ENCODE assay signal across 9 cellular contexts in the genomic region with DNA sequence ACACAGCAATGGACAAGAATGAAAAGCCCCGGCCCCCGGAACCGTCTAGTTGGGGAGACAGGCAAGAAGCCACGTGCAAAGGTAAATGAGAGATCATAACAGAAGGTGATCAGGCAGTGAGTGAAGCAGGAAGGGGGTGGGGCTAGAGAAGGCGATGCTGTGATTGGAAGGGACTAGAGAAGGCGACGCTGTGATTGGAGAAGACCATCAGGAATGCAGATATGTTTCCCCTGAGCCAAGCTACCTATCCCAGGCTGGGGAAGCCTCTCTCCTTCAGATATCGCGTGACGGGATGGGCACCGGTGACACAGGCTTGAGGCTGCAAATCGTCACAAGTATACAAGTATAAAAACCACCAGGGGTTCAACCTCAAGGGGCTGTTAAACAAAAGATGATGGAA. TPM values are rescaled to one million over a fixed set of nuclear protein-coding genes. Genes with fewer than 3 reads are reported as not detected.
DNase-seq lines count a peak whose midpoint lies in the region; ATAC-seq and TF ChIP-seq lines count a peak whose summit lies in the region.
"Had no signal": no experiment of that assay in that cellular context is flagged by ENCODE, and none has a peak within 500 bp of the region (broad histone marks: within the 10 kb centered on the region; RNA-seq: fewer than 3 reads in every experiment).

No MANE protein-coding gene starts in this region.

- peaks cover 12 to 42% of the 10 kb centered on the region in 2 donors for H3K36me3 Mint-ChIP-seq in CD4-positive, alpha-beta memory T cell
- H3K36me3 Mint-ChIP-seq in activated T-helper 17 cell treated with anti-CD3 and anti-CD28 coated beads, Interleukin-2, amount 50 U/mL, for 72 hours (ENCODE audit: low read depth) = peaks cover 8% of the 10 kb centered on the region

- TF ChIP-seq CTCF in kidney epithelial cell (IDR thresholded peaks at IDR 0.05; ENCODE audit: insufficient read depth, low read length, poor library complexity, severe bottlenecking) = no peak

- no peaks in the 10 kb centered on the region for H3K27me3 ChIP-seq in CD4-positive, alpha-beta memory T cell (ENCODE audit: insufficient read depth, low read length)
- no peaks in the 10 kb centered on the region for H3K27me3 ChIP-seq in kidney epithelial cell (ENCODE audit: control insufficient read depth, insufficient read depth, low read length)

- peak in 4 of 5 donors; percentile 25 to 43 (median 33) for DNase-seq in CD4-positive, alpha-beta memory T cell
- DNase-seq in NCI-H1436 (lab: John Stamatoyannopoulos, UW) (peak; percentile 90), kidney epithelial cell (ENCODE audit: low read depth) (peak; percentile 59), AG08395 (ENCODE audit: low spot score) (no peak), GOT3 (lab: John Stamatoyannopoulos, UW) (no peak), ureter (ENCODE audit: low spot score) (no peak)

- peak overlapping the region in 3 of 8 donors; percentile 0 to 24 (median 11) for H3K4me3 Mint-ChIP-seq in CD4-positive, alpha-beta memory T cell
- H3K4me3 Mint-ChIP-seq in activated T-helper 17 cell treated with anti-CD3 and anti-CD28 coated beads, Interleukin-2, amount 50 U/mL, for 72 hours = no peak overlapping the region

- H3K4me1 ChIP-seq in CD4-positive, alpha-beta memory T cell (ENCODE audit: insufficient read depth, low read length) = peaks cover 7% of the 10 kb centered on the region

- H3K4me3 ChIP-seq in CD4-positive, alpha-beta memory T cell (ENCODE audit: low read length in 2 of 2) = no peak overlapping the region
- no peak overlapping the region for H3K4me3 ChIP-seq in kidney epithelial cell (ENCODE audit: low read depth, low read length)

- peaks cover 6 to 24% (median 14%) of the 10 kb centered on the region in 4 donors for H3K4me1 Mint-ChIP-seq in CD4-positive, alpha-beta memory T cell
- H3K4me1 Mint-ChIP-seq in activated T-helper 17 cell treated with anti-CD3 and anti-CD28 coated beads, Interleukin-2, amount 50 U/mL, for 72 hours = peaks cover 7% of the 10 kb centered on the region

- POLR2A ChIA-PET in CD4-positive, alpha-beta memory T cell (lab: Charles Lee; ENCODE audit: partially characterized antibody) = no interaction called here

- intact Hi-C loops in CD4-positive, alpha-beta memory T cell (cut with micrococcal nuclease) = loop anchor here (1.0 kb wide), 1 partner anchor 12 kb away; no protein-coding TSS in a partner anchor

- H3K27ac ChIP-seq in CD4-positive, alpha-beta memory T cell (ENCODE audit: low read depth, low read length) = no peak overlapping the region

- H3K27me3 Mint-ChIP-seq in CD4-positive, alpha-beta memory T cell = no peaks in the 10 kb centered on the region
- H3K27me3 Mint-ChIP-seq in activated T-helper 17 cell treated with anti-CD3 and anti-CD28 coated beads, Interleukin-2, amount 50 U/mL, for 72 hours = no peaks in the 10 kb centered on the region

- H3K27ac Mint-ChIP-seq in CD4-positive, alpha-beta memory T cell = peak overlapping the region in 5 of 7 donors; percentile 9 to 88 (median 62)
- peak overlapping the region; percentile 72 for H3K27ac Mint-ChIP-seq in activated T-helper 17 cell treated with anti-CD3 and anti-CD28 coated beads, Interleukin-2, amount 50 U/mL, for 72 hours

- H3K9me3 ChIP-seq in CD4-positive, alpha-beta memory T cell (ENCODE audit: control insufficient read depth in 1 of 2, low read length in 2 of 2) = no peaks in the 10 kb centered on the region

- H3K36me3 ChIP-seq in CD4-positive, alpha-beta memory T cell (ENCODE audit: insufficient read depth, low read length) = no peaks in the 10 kb centered on the region
- no peaks in the 10 kb centered on the region for H3K36me3 ChIP-seq in kidney epithelial cell (ENCODE audit: control insufficient read depth, insufficient read depth, low read length)

- peak; percentile 84 for ATAC-seq in activated T-helper 17 cell treated with anti-CD3 and anti-CD28 coated beads, Interleukin-2, amount 50 U/mL, for 72 hours (replicated peaks)
- ATAC-seq in HG02852 (IDR thresholded peaks at IDR 0.05; ENCODE audit: unreplicated experiment) = no peak

- H3K9me3 Mint-ChIP-seq in CD4-positive, alpha-beta memory T cell = peaks cover 0 to 3% (median 0%) of the 10 kb centered on the region in 8 donors
- H3K9me3 Mint-ChIP-seq in activated T-helper 17 cell treated with anti-CD3 and anti-CD28 coated beads, Interleukin-2, amount 50 U/mL, for 72 hours = no peaks in the 10 kb centered on the region

- CTCF ChIA-PET in CD4-positive, alpha-beta memory T cell (lab: Charles Lee; ENCODE audit: partially characterized antibody) = interaction anchor here (1.1 kb wide), 1 partner anchor 76 kb away, joined by 3 read pairs; no protein-coding TSS in a partner anchor

RNA-seq across cellular contexts. Expression of a gene that starts 21.8 kb away (rescaled TPM):
- 10 to 100 TPM; 92.9 to 96.7 TPM for total RNA-seq in CD4-positive, alpha-beta memory T cell
- polyA plus RNA-seq in CD4-positive, alpha-beta memory T cell = 1 to 10 TPM; 4.9 to 7.2 TPM
- total RNA-seq in activated T-helper 17 cell treated with anti-CD3 and anti-CD28 coated beads, Interleukin-2, amount 50 U/mL, for 72 hours = 10 to 100 TPM; 60.9 to 67.7 TPM
- total RNA-seq in kidney epithelial cell (23.7 and 37.2 TPM in 2 replicates), ureter (30.0 TPM)

RNA-seq across cellular contexts. Expression of a gene that starts 32.0 kb away (rescaled TPM):
- 10 to 100 TPM; 17.4 to 17.8 TPM for total RNA-seq in CD4-positive, alpha-beta memory T cell
- polyA plus RNA-seq in CD4-positive, alpha-beta memory T cell = 1 to 10 TPM in 1 of 2 donors, not detected in 1; 2.5 TPM
- total RNA-seq in activated T-helper 17 cell treated with anti-CD3 and anti-CD28 coated beads, Interleukin-2, amount 50 U/mL, for 72 hours = 10 to 100 TPM; 12.6 to 12.9 TPM
- total RNA-seq in kidney epithelial cell (6.8 and 7.0 TPM in 2 replicates), ureter (16.4 TPM)

RNA-seq across cellular contexts. Expression of a gene that starts 35.9 kb away (rescaled TPM):
- not detected for total RNA-seq in CD4-positive, alpha-beta memory T cell
- polyA plus RNA-seq in CD4-positive, alpha-beta memory T cell = not detected
- 1 to 10 TPM in 1 of 2 donors, under 1 TPM in 1; 0.90 to 1.0 TPM for total RNA-seq in activated T-helper 17 cell treated with anti-CD3 and anti-CD28 coated beads, Interleukin-2, amount 50 U/mL, for 72 hours
- total RNA-seq in kidney epithelial cell (not detected in 2 replicates), ureter (7.9 TPM)
- total RNA-seq: NCI-H460 had no signal

RNA-seq across cellular contexts. Expression of a gene that starts 53.9 kb away (rescaled TPM):
- not detected for total RNA-seq in CD4-positive, alpha-beta memory T cell
- polyA plus RNA-seq in CD4-positive, alpha-beta memory T cell = under 1 TPM in 1 of 2 donors, not detected in 1; 0.41 TPM
- not detected for total RNA-seq in activated T-helper 17 cell treated with anti-CD3 and anti-CD28 coated beads, Interleukin-2, amount 50 U/mL, for 72 hours
- total RNA-seq in kidney epithelial cell (not detected in 2 replicates), ureter (not detected)
- total RNA-seq: NCI-H460 had no signal

RNA-seq across cellular contexts. Expression of a gene that starts 57.5 kb away (rescaled TPM):
- total RNA-seq in CD4-positive, alpha-beta memory T cell = 10 to 100 TPM; 74.3 to 76.2 TPM
- polyA plus RNA-seq in CD4-positive, alpha-beta memory T cell = 100 to 1,000 TPM; 101 to 104 TPM
- 10 to 100 TPM; 52.1 to 53.9 TPM for total RNA-seq in activated T-helper 17 cell treated with anti-CD3 and anti-CD28 coated beads, Interleukin-2, amount 50 U/mL, for 72 hours
- total RNA-seq in kidney epithelial cell (4.1 and 7.5 TPM in 2 replicates), ureter (5.1 TPM)

Comparison
In these comparisons a context has a peak if more than half of its experiments do, and no peak if none do; other contexts are left out.
1. DNase-seq: peak in CD4-positive, alpha-beta memory T cell (4 of 5), NCI-H1436 (single experiment) and kidney epithelial cell (single experiment); none in AG08395 (single experiment), GOT3 (single experiment) and ureter (single experiment).